Comparison of ENCODE assay signal across 10 cellular contexts in genomic region chr14:70698288-70698687, GRCh38. TPM values are rescaled to one million over a fixed set of nuclear protein-coding genes. Genes with fewer than 3 reads are reported as not detected.
DNase-seq lines count a peak whose midpoint lies in the region; ATAC-seq and TF ChIP-seq lines count a peak whose summit lies in the region.
"Had no signal": no experiment of that assay in that cellular context is flagged by ENCODE, and none has a peak within 500 bp of the region (broad histone marks: within the 10 kb centered on the region; RNA-seq: fewer than 3 reads in every experiment).

No MANE protein-coding gene starts in this region.

- TF ChIP-seq POLR2A in right lobe of liver (IDR thresholded peaks at IDR 0.05) (no peak), gastroesophageal sphincter (IDR thresholded peaks at IDR 0.05) (no peak)

- no peaks in the 10 kb centered on the region; a peak in 1 of 22 replicates for H4K20me1 ChIP-seq in BLaER1 treated with 17β-estradiol and CSF1 and Interleukin-3, amounts not matched to agents 10 nM and 100 nM

- peak overlapping the region in 5 of 11 experiments; percentile 4 to 18 (median 8); a peak in 3 of 22 replicates for H3K27ac ChIP-seq in BLaER1 treated with 17β-estradiol and CSF1 and Interleukin-3, amounts not matched to agents 10 nM and 100 nM
- H3K27ac ChIP-seq in colonic mucosa = no peak overlapping the region
- H3K27ac ChIP-seq in right lobe of liver = no peak overlapping the region
- H3K27ac ChIP-seq in gastroesophageal sphincter = no peak overlapping the region

- TF ChIP-seq CTCF in colonic mucosa (IDR thresholded peaks at IDR 0.05) = no peak
- no peak for TF ChIP-seq CTCF in right lobe of liver (IDR thresholded peaks at IDR 0.05)
- TF ChIP-seq CTCF in chondrocyte (IDR thresholded peaks at IDR 0.05) = no peak
- no peak for TF ChIP-seq CTCF in gastroesophageal sphincter (IDR thresholded peaks at IDR 0.05)

- peak; percentile 45 to 89 (median 67) for ATAC-seq in right lobe of liver
- no peak for ATAC-seq in gastroesophageal sphincter
- ATAC-seq in GM21737 (IDR thresholded peaks at IDR 0.05; ENCODE audit: unreplicated experiment) = no peak

- no peak for TF ChIP-seq EP300 in gastroesophageal sphincter (IDR thresholded peaks at IDR 0.05)

- H3K27me3 Mint-ChIP-seq in chondrocyte (ENCODE audit: low read depth) = peaks cover 10% of the 10 kb centered on the region
- H3K27me3 Mint-ChIP-seq: CD4-positive, alpha-beta T cell had no signal

- H3K4me3 Mint-ChIP-seq in chondrocyte (ENCODE audit: unreplicated experiment) = no peak overlapping the region
- H3K4me3 Mint-ChIP-seq: activated naive CD8-positive, alpha-beta T cell treated with anti-CD3 and anti-CD28 coated beads, Interleukin-2, amount 10 ng/mL, durations not matched to agents 7 days and 5 days; CD4-positive, alpha-beta T cell had no signal

- H3K27me3 ChIP-seq in BLaER1 treated with 17β-estradiol and CSF1 and Interleukin-3, amounts not matched to agents 10 nM and 100 nM = no peaks in the 10 kb centered on the region
- no peaks in the 10 kb centered on the region for H3K27me3 ChIP-seq in colonic mucosa
- no peaks in the 10 kb centered on the region for H3K27me3 ChIP-seq in right lobe of liver
- H3K27me3 ChIP-seq in gastroesophageal sphincter = no peaks in the 10 kb centered on the region

- no peaks in the 10 kb centered on the region for H3K9me3 Mint-ChIP-seq in chondrocyte (ENCODE audit: low read depth)
- H3K9me3 Mint-ChIP-seq: activated naive CD8-positive, alpha-beta T cell treated with anti-CD3 and anti-CD28 coated beads, Interleukin-2, amount 10 ng/mL, durations not matched to agents 7 days and 5 days; CD4-positive, alpha-beta T cell had no signal

- no peaks in the 10 kb centered on the region for H3K9me3 ChIP-seq in BLaER1 treated with 17β-estradiol and CSF1 and Interleukin-3, amounts not matched to agents 10 nM and 100 nM (replicated peaks in 1 of 11)
- H3K9me3 ChIP-seq in colonic mucosa (no peaks in the 10 kb centered on the region), right lobe of liver (no peaks in the 10 kb centered on the region), gastroesophageal sphincter (no peaks in the 10 kb centered on the region)

- H3K4me1 ChIP-seq in BLaER1 treated with 17β-estradiol and CSF1 and Interleukin-3, amounts not matched to agents 10 nM and 100 nM = peaks cover 6 to 45% (median 31%) of the 10 kb centered on the region in 10 experiments; a peak in 16 of 20 replicates
- H3K4me1 ChIP-seq in colonic mucosa (peaks cover 3% of the 10 kb centered on the region), right lobe of liver (peaks cover 0 to 8% (median 0%) of the 10 kb centered on the region in 4 donors), gastroesophageal sphincter (peaks cover 0 to 8% (median 0%) of the 10 kb centered on the region in 3 donors)

- peaks cover 17% of the 10 kb centered on the region for H3K4me1 Mint-ChIP-seq in chondrocyte (ENCODE audit: low read depth)
- H3K4me1 Mint-ChIP-seq: activated naive CD8-positive, alpha-beta T cell treated with anti-CD3 and anti-CD28 coated beads, Interleukin-2, amount 10 ng/mL, durations not matched to agents 7 days and 5 days had no signal

- H3K4me3 ChIP-seq in BLaER1 treated with 17β-estradiol and CSF1 and Interleukin-3, amounts not matched to agents 10 nM and 100 nM = no peak overlapping the region
- no peak overlapping the region for H3K4me3 ChIP-seq in colonic mucosa
- H3K4me3 ChIP-seq in right lobe of liver = no peak overlapping the region
- H3K4me3 ChIP-seq in gastroesophageal sphincter = no peak overlapping the region

- no peak overlapping the region for H3K27ac Mint-ChIP-seq in chondrocyte (ENCODE audit: unreplicated experiment)
- H3K27ac Mint-ChIP-seq: activated naive CD8-positive, alpha-beta T cell treated with anti-CD3 and anti-CD28 coated beads, Interleukin-2, amount 10 ng/mL, durations not matched to agents 7 days and 5 days; CD4-positive, alpha-beta T cell had no signal

- DNase-seq in MV-4-11 (lab: John Stamatoyannopoulos, UW) (peak; percentile 74), colonic mucosa (peak; percentile 60), right lobe of liver (no peak), COR-L47 (lab: John Stamatoyannopoulos, UW) (no peak), chondrocyte (ENCODE audit: low spot score) (no peak)
- DNase-seq: activated naive CD8-positive, alpha-beta T cell treated with anti-CD3 and anti-CD28 coated beads, Interleukin-2, amount 10 ng/mL, durations not matched to agents 7 days and 5 days; CD4-positive, alpha-beta T cell had no signal

- intact Hi-C loops in colonic mucosa (cut with DNase I) = no loop called here
- intact Hi-C loops in right lobe of liver (cut with DNase I) = no loop called here

- WGBS in right lobe of liver (ENCODE audit: insufficient coverage, low coverage, low lambda C conversion rate, missing lambda C conversion rate) = 13% methylated on average over 1 of the region's 3 CpGs
- WGBS in gastroesophageal sphincter (ENCODE audit: low coverage in 1 of 2), 2 donors = 83 to 100% methylated on average over 1 to 3 of the region's 3 CpGs

- no peaks in the 10 kb centered on the region for H3K36me3 ChIP-seq in BLaER1 treated with 17β-estradiol and CSF1 and Interleukin-3, amounts not matched to agents 10 nM and 100 nM
- H3K36me3 ChIP-seq in colonic mucosa (no peaks in the 10 kb centered on the region), right lobe of liver (no peaks in the 10 kb centered on the region), gastroesophageal sphincter (no peaks in the 10 kb centered on the region)

- H3K9ac ChIP-seq in BLaER1 treated with 17β-estradiol and CSF1 and Interleukin-3, amounts not matched to agents 10 nM and 100 nM = no peak overlapping the region
- H3K9ac ChIP-seq in colonic mucosa (ENCODE audit: low read depth in 2 of 2, low read length in 2 of 2) = no peak overlapping the region

- H3K4me2 ChIP-seq in BLaER1 treated with 17β-estradiol and CSF1 and Interleukin-3, amounts not matched to agents 10 nM and 100 nM = peak overlapping the region in 8 of 11 experiments; percentile 2 to 75 (median 69); a peak in 14 of 22 replicates

- H3K36me3 Mint-ChIP-seq in chondrocyte (ENCODE audit: low read depth) = no peaks in the 10 kb centered on the region
- H3K36me3 Mint-ChIP-seq: activated naive CD8-positive, alpha-beta T cell treated with anti-CD3 and anti-CD28 coated beads, Interleukin-2, amount 10 ng/mL, durations not matched to agents 7 days and 5 days had no signal

RNA-seq across cellular contexts. Expression of gene TTC9, which starts 56.6 kb away (rescaled TPM):
- total RNA-seq in colonic mucosa (under 1 TPM; 0.66 to 0.82 TPM), right lobe of liver (1 to 10 TPM in 3 of 6 experiments, under 1 TPM in 3; 0.15 to 5.5 (median 2.8) TPM), chondrocyte (1.6 to 2.5 TPM (median 2.4 TPM) in 3 replicates), gastroesophageal sphincter (1 to 10 TPM in 2 of 4 donors, under 1 TPM in 2; 0.40 to 7.3 (median 1.6) TPM)

Comparison
In these comparisons a context has a peak if more than half of its experiments do, and no peak if none do; other contexts are left out.
1. DNase-seq: peak in MV-4-11 (single experiment) and colonic mucosa (single experiment); none in right lobe of liver (0 of 3), COR-L47 (single experiment) and chondrocyte (single experiment).
2. ATAC-seq: peak in right lobe of liver (4 of 4); none in gastroesophageal sphincter (single experiment) and GM21737 (single experiment).